In genomic region chr16:27551046-27551445, GRCh38 we compare ENCODE assay signal across 9 cellular contexts. TPM values are rescaled to one million over a fixed set of nuclear protein-coding genes. Genes with fewer than 3 reads are reported as not detected.
DNase-seq lines count a peak whose midpoint lies in the region; ATAC-seq and TF ChIP-seq lines count a peak whose summit lies in the region.
"Had no signal": no experiment of that assay in that cellular context is flagged by ENCODE, and none has a peak within 500 bp of the region (broad histone marks: within the 10 kb centered on the region; RNA-seq: fewer than 3 reads in every experiment).

No MANE protein-coding gene starts in this region.

- peaks cover 1% of the 10 kb centered on the region for H3K36me3 ChIP-seq in CD4-positive, alpha-beta memory T cell (ENCODE audit: insufficient read depth, low read length)
- H3K36me3 ChIP-seq in HUES6 (ENCODE audit: control insufficient read depth, insufficient read depth, low read length): 0 out of 2 replicates have a peak, but pooled peaks cover 3% of the 10 kb centered on the region

- TF ChIP-seq CTCF in brain (conservative IDR thresholded peaks at IDR 0.05) (no peak), nephron (IDR thresholded peaks at IDR 0.05; ENCODE audit: unreplicated experiment in 3 of 3) (no peak)

- CTCF ChIA-PET in CD4-positive, alpha-beta memory T cell (lab: Charles Lee; ENCODE audit: partially characterized antibody): no interaction called here

- no peak overlapping the region for H3K4me3 ChIP-seq in CD4-positive, alpha-beta memory T cell (ENCODE audit: low read length in 2 of 2)
- peak overlapping the region; percentile 94 for H3K4me3 ChIP-seq in HUES6 (ENCODE audit: low read depth, low read length)

- no peak for DNase-seq in CD4-positive, alpha-beta memory T cell
- DNase-seq in activated gamma-delta T cell treated with Interleukin-2 at 50 U/mL for 16 hours: no peak
- DNase-seq in A172 (ENCODE audit: low spot score): no peak

- H3K36me3 Mint-ChIP-seq in CD4-positive, alpha-beta memory T cell: peaks cover 4 to 18% of the 10 kb centered on the region in 2 donors
- peaks cover 12% of the 10 kb centered on the region for H3K36me3 Mint-ChIP-seq in brain
- H3K36me3 Mint-ChIP-seq in nephron (ENCODE audit: low read depth): peaks cover 9% of the 10 kb centered on the region

- H3K27ac ChIP-seq in CD4-positive, alpha-beta memory T cell (ENCODE audit: low read depth, low read length): peak overlapping the region; percentile 84
- no peak overlapping the region for H3K27ac ChIP-seq in HUES6 (ENCODE audit: low read depth, low read length)

- no peaks in the 10 kb centered on the region for H3K27me3 ChIP-seq in CD4-positive, alpha-beta memory T cell (ENCODE audit: insufficient read depth, low read length)
- H3K27me3 ChIP-seq in HUES6 (ENCODE audit: control insufficient read depth, insufficient read depth, low read length): no peaks in the 10 kb centered on the region
- H3K27me3 ChIP-seq: SJSA1 had no signal

- ATAC-seq in GM18511 (IDR thresholded peaks at IDR 0.05; ENCODE audit: unreplicated experiment) (no peak), GM21367 (IDR thresholded peaks at IDR 0.05; ENCODE audit: unreplicated experiment) (no peak)

- H3K27me3 Mint-ChIP-seq in CD4-positive, alpha-beta memory T cell: no peaks in the 10 kb centered on the region
- peaks cover 11% of the 10 kb centered on the region for H3K27me3 Mint-ChIP-seq in brain
- no peaks in the 10 kb centered on the region for H3K27me3 Mint-ChIP-seq in nephron (ENCODE audit: low read depth)

- intact Hi-C loops in CD4-positive, alpha-beta memory T cell (cut with micrococcal nuclease): no loop called here

- POLR2A ChIA-PET in CD4-positive, alpha-beta memory T cell (lab: Charles Lee; ENCODE audit: partially characterized antibody): no interaction called here

- H3K9me3 Mint-ChIP-seq in CD4-positive, alpha-beta memory T cell: peaks cover 0 to 2% (median 0%) of the 10 kb centered on the region in 8 donors
- H3K9me3 Mint-ChIP-seq in brain: peaks cover 0 to 5% (median 0%) of the 10 kb centered on the region in 5 experiments
- H3K9me3 Mint-ChIP-seq in nephron: no peaks in the 10 kb centered on the region

- H3K4me3 Mint-ChIP-seq in CD4-positive, alpha-beta memory T cell: peak overlapping the region; percentile 21 to 100 (median 98)
- H3K4me3 Mint-ChIP-seq in brain (peak overlapping the region; percentile 97 to 99 (median 99)), nephron (peak overlapping the region; percentile 96 to 97 (median 96))

- no peak overlapping the region for H3K9ac ChIP-seq in HUES6 (ENCODE audit: low read length)

- H3K9me3 ChIP-seq in CD4-positive, alpha-beta memory T cell (ENCODE audit: control insufficient read depth in 1 of 2, low read length in 2 of 2): no peaks in the 10 kb centered on the region
- H3K9me3 ChIP-seq in HUES6 (ENCODE audit: control insufficient read depth, insufficient read depth, low read depth, low read length): no peaks in the 10 kb centered on the region
- H3K9me3 ChIP-seq: SJSA1 had no signal

- peak overlapping the region; percentile 97 to 100 (median 99) for H3K27ac Mint-ChIP-seq in CD4-positive, alpha-beta memory T cell
- peak overlapping the region in 4 of 5 experiments; percentile 40 to 77 (median 50) for H3K27ac Mint-ChIP-seq in brain
- H3K27ac Mint-ChIP-seq in nephron: peak overlapping the region in 1 of 3 experiments; percentile 26

- H3K4me1 ChIP-seq in CD4-positive, alpha-beta memory T cell (ENCODE audit: insufficient read depth, low read length): peaks cover 40% of the 10 kb centered on the region
- H3K4me1 ChIP-seq in HUES6 (ENCODE audit: control insufficient read depth, insufficient read depth, low read length): no peaks in the 10 kb centered on the region; the same call in none of the 2 replicates

- peaks cover 23 to 50% (median 36%) of the 10 kb centered on the region in 4 donors for H3K4me1 Mint-ChIP-seq in CD4-positive, alpha-beta memory T cell
- H3K4me1 Mint-ChIP-seq in brain: peaks cover 48% of the 10 kb centered on the region
- H3K4me1 Mint-ChIP-seq in nephron: peaks cover 45% of the 10 kb centered on the region

RNA-seq across cellular contexts. Expression of gene KATNIP, which starts 1.1 kb away (rescaled TPM):
- 10 to 100 TPM; 18.4 to 22.9 TPM for total RNA-seq in CD4-positive, alpha-beta memory T cell
- 1 to 10 TPM in 1 of 2 donors, under 1 TPM in 1; 0.31 to 7.4 TPM for polyA plus RNA-seq in CD4-positive, alpha-beta memory T cell
- 13.5 TPM for polyA plus RNA-seq in brain (ENCODE audit: insufficient read depth, low read depth, low replicate concordance)
- 8.2 and 24.7 TPM in 2 replicates for total RNA-seq in A172 (2014; rRNA removed; shearing (Covaris generic))

RNA-seq across cellular contexts. Expression of gene GTF3C1, which starts 1.3 kb away (rescaled TPM):
- 10 to 100 TPM; 48.9 to 53.1 TPM for total RNA-seq in CD4-positive, alpha-beta memory T cell
- polyA plus RNA-seq in CD4-positive, alpha-beta memory T cell: 10 to 100 TPM in 1 of 2 donors, 1 to 10 TPM in 1; 4.8 to 30.1 TPM
- polyA plus RNA-seq in brain (ENCODE audit: insufficient read depth, low read depth, low replicate concordance): 111 TPM
- 75.2 and 82.5 TPM in 2 replicates for total RNA-seq in A172 (2014; rRNA removed; shearing (Covaris generic))
